Comparison of ENCODE assay signal across 17 cellular contexts in genomic region chr13:73089216-73089615, GRCh38.
"Had no signal": no experiment of that assay in that cellular context is flagged by ENCODE, and none has a peak within 500 bp of the region (broad histone marks: within the 10 kb centered on the region; RNA-seq: fewer than 3 reads in every experiment).

No MANE protein-coding gene starts in this region.

- H3K27ac Mint-ChIP-seq: activated CD4-positive, alpha-beta memory T cell treated with anti-CD3 and anti-CD28 coated beads, Interleukin-2, amount 10 ng/mL, durations not matched to agents 7 days and 5 days; activated CD4-positive, alpha-beta T cell treated with anti-CD3 and anti-CD28 coated beads, Interleukin-2, amount 10 ng/mL, durations not matched to agents 24 days and 14 days; activated naive CD4-positive, alpha-beta T cell treated with anti-CD3 and anti-CD28 coated beads, Interleukin-2, amount 10 ng/mL, durations not matched to agents 7 days and 5 days; natural killer cell had no signal

- H3K4me3 ChIP-seq: cardiac muscle cell, lower lobe of right lung, prostate gland, thoracic aorta, upper lobe of left lung had no signal

- H3K9me3 Mint-ChIP-seq: activated CD4-positive, alpha-beta memory T cell treated with anti-CD3 and anti-CD28 coated beads, Interleukin-2, amount 10 ng/mL, durations not matched to agents 7 days and 5 days had no signal

- H3K4me3 Mint-ChIP-seq: activated CD4-positive, alpha-beta memory T cell treated with anti-CD3 and anti-CD28 coated beads, Interleukin-2, amount 10 ng/mL, durations not matched to agents 7 days and 5 days; activated CD4-positive, alpha-beta T cell treated with anti-CD3 and anti-CD28 coated beads, Interleukin-2, amount 10 ng/mL, durations not matched to agents 24 days and 14 days; activated naive CD4-positive, alpha-beta T cell treated with anti-CD3 and anti-CD28 coated beads, Interleukin-2, amount 10 ng/mL, durations not matched to agents 7 days and 5 days; natural killer cell had no signal

- H3K27me3 ChIP-seq: cardiac muscle cell, foreskin keratinocyte, upper lobe of left lung had no signal

- H3K36me3 ChIP-seq: cardiac muscle cell, lower lobe of right lung, prostate gland, thoracic aorta, upper lobe of left lung had no signal

- H3K27ac ChIP-seq: cardiac muscle cell, lower lobe of right lung, prostate gland, thoracic aorta, VCaP had no signal

- H3K27me3 Mint-ChIP-seq: activated CD4-positive, alpha-beta memory T cell treated with anti-CD3 and anti-CD28 coated beads, Interleukin-2, amount 10 ng/mL, durations not matched to agents 7 days and 5 days; activated CD4-positive, alpha-beta T cell treated with anti-CD3 and anti-CD28 coated beads, Interleukin-2, amount 10 ng/mL, durations not matched to agents 24 days and 14 days; activated naive CD4-positive, alpha-beta T cell treated with anti-CD3 and anti-CD28 coated beads, Interleukin-2, amount 10 ng/mL, durations not matched to agents 7 days and 5 days had no signal

- DNase-seq: activated CD4-positive, alpha-beta memory T cell treated with anti-CD3 and anti-CD28 coated beads, Interleukin-2, amount 10 ng/mL, durations not matched to agents 7 days and 5 days; activated CD4-positive, alpha-beta T cell treated with anti-CD3 and anti-CD28 coated beads, Interleukin-2, amount 10 ng/mL, durations not matched to agents 24 days and 14 days; activated effector memory CD4-positive, alpha-beta T cell treated with anti-CD3 and anti-CD28 coated beads, Interleukin-2, amount 50 U/mL, for 16 hours; activated naive CD4-positive, alpha-beta T cell treated with anti-CD3 and anti-CD28 coated beads, Interleukin-2, amount 10 ng/mL, durations not matched to agents 7 days and 5 days; amygdala; erythroblast; foreskin keratinocyte; kidney; lower lobe of right lung; natural killer cell; stimulated activated CD4-positive, alpha-beta T cell treated with anti-CD3 and anti-CD28 coated beads, Interleukin-4, amount 100 ng/mL, for 24 hours; stimulated activated naive CD4-positive, alpha-beta T cell treated with Interleukin-2 at 50 U/mL for 16 hours; upper lobe of left lung had no signal

- H3K4me1 ChIP-seq: lower lobe of right lung, prostate gland, upper lobe of left lung had no signal

- H3K9me3 ChIP-seq: prostate gland had no signal

- H3K36me3 Mint-ChIP-seq: activated naive CD4-positive, alpha-beta T cell treated with anti-CD3 and anti-CD28 coated beads, Interleukin-2, amount 10 ng/mL, durations not matched to agents 7 days and 5 days; natural killer cell had no signal
